1 cellular context compared by ENCODE assay signal in genomic region chr6:44119704-44120262, GRCh38.
TF ChIP-seq lines count a peak whose summit lies in the region.

No MANE protein-coding gene starts in this region.

TF ChIP-seq in K562, 482 proteins besides CTCF, POLR2A, EP300 and RAD21:
- TF ChIP-seq TAF7 (tag; IDR thresholded peaks at IDR 0.05), result no peak
- TF ChIP-seq IRF1 (CRISPR knock-in tag; IDR thresholded peaks at IDR 0.05; ENCODE audit: borderline replicate concordance), result no peak
- 0 out of 2 replicates have a peak, but pooled peaks have one; percentile 31 for TF ChIP-seq CTBP1 (IDR thresholded peaks at IDR 0.05; ENCODE audit: borderline replicate concordance)
- TF ChIP-seq PREB (CRISPR knock-in tag; IDR thresholded peaks at IDR 0.05), result 0 out of 2 replicates have a peak, but pooled peaks have one; percentile 18
- TF ChIP-seq MXI1 (IDR thresholded peaks at IDR 0.05; ENCODE audit: low read depth, low read length), result no peak
- no peak for TF ChIP-seq ZNF551 (CRISPR knock-in tag; IDR thresholded peaks at IDR 0.05)
- peak in 1 of 2 experiments; percentile 12; a peak in 1 of 4 replicates for TF ChIP-seq HDAC1 (IDR thresholded peaks at IDR 0.05)
- no peak for TF ChIP-seq CSDE1 (IDR thresholded peaks at IDR 0.05)
- no peak for TF ChIP-seq TAF1 (IDR thresholded peaks at IDR 0.05; ENCODE audit: control insufficient read depth, extremely low read depth, insufficient read depth, low read length, severe bottlenecking)
- TF ChIP-seq ZNF512 (tag; IDR thresholded peaks at IDR 0.05), result no peak
TF ChIP-seq in K562: peak in this region for 3.
